Comparison of ENCODE assay signal across 8 cellular contexts in genomic region chr6:150865406-150866146, GRCh38. TPM values are rescaled to one million over a fixed set of nuclear protein-coding genes. Genes with fewer than 3 reads are reported as not detected.
DNase-seq lines count a peak whose midpoint lies in the region; ATAC-seq and TF ChIP-seq lines count a peak whose summit lies in the region.

Gene MTHFD1L, plus strand, starts transcription at chr6:150865702. Its CDS starts 121 bp downstream, at chr6:150865823.

- H3K27me3 Mint-ChIP-seq in GM23338 (ENCODE audit: insufficient read depth, low read depth, poor library complexity) = peaks cover 8% of the 10 kb centered on the region

- H3K4me3 ChIP-seq in GM06990 (replicated peaks; ENCODE audit: low read depth, low read length) (peak within 1 kb of the TSS; percentile 76), GM23338 (peak within 1 kb of the TSS; percentile 74), uterus (peak within 1 kb of the TSS; percentile 51 to 68)

- H3K4me1 ChIP-seq in GM23338 (ENCODE audit: insufficient read depth) = no peaks in the 10 kb centered on the region; the same call in 1 of the 2 replicates
- no peaks in the 10 kb centered on the region for H3K4me1 ChIP-seq in uterus

- DNase-seq in GM06990 (ENCODE audit: extremely low read depth, insufficient read length) = peak; percentile 86
- peak; percentile 87 for DNase-seq in GM23338 (ENCODE audit: low spot score)
- DNase-seq in LHCN-M2 (ENCODE audit: low read depth) = peak; percentile 82
- peak; percentile 69 for DNase-seq in amniotic stem cell (lab: John Stamatoyannopoulos, UW)
- DNase-seq in left ventricle myocardium superior = peak; percentile 83
- no peak for DNase-seq in pulmonary artery endothelial cell (ENCODE audit: low read depth, low spot score)
- DNase-seq in uterus = peak; percentile 59 to 75

- peak; percentile 63 for ATAC-seq in GM23338
- ATAC-seq in left ventricle myocardium superior = peak; percentile 70

- H3K36me3 Mint-ChIP-seq in GM23338 (ENCODE audit: low read depth) = peaks cover 18% of the 10 kb centered on the region

- H3K27me3 ChIP-seq in GM06990 (replicated peaks; ENCODE audit: control insufficient read depth, insufficient read depth, low read length) = no peaks in the 10 kb centered on the region
- no peaks in the 10 kb centered on the region for H3K27me3 ChIP-seq in GM23338 (ENCODE audit: insufficient read depth)
- no peaks in the 10 kb centered on the region for H3K27me3 ChIP-seq in uterus

- H3K27ac ChIP-seq in GM23338 (ENCODE audit: low read depth) = peak within 1 kb of the TSS; percentile 98
- H3K27ac ChIP-seq in uterus = peak within 1 kb of the TSS; percentile 80 to 87

- H3K4me3 Mint-ChIP-seq in GM23338 = peak within 1 kb of the TSS; percentile 94

- peak within 1 kb of the TSS; percentile 99 for H3K27ac Mint-ChIP-seq in GM23338

- H3K36me3 ChIP-seq in GM06990 (ENCODE audit: control insufficient read depth, insufficient read depth, low read length) = no peaks in the 10 kb centered on the region
- H3K36me3 ChIP-seq in GM23338 (ENCODE audit: insufficient read depth) = 0 out of 2 replicates have a peak, but pooled peaks cover 4% of the 10 kb centered on the region
- no peaks in the 10 kb centered on the region for H3K36me3 ChIP-seq in uterus

- H3F3A ChIP-seq in GM23338 (replicated peaks; ENCODE audit: low read depth) = 0 out of 2 replicates have a peak, but pooled peaks cover 5% of the 10 kb centered on the region

- H3K9me3 Mint-ChIP-seq in GM23338 = no peaks in the 10 kb centered on the region

- peak; percentile 57 for TF ChIP-seq CTCF in GM06990 (IDR thresholded peaks at IDR 0.05; ENCODE audit: insufficient read depth, low read length, poor library complexity, severe bottlenecking)
- TF ChIP-seq CTCF in GM23338 (conservative IDR thresholded peaks at IDR 0.05; ENCODE audit: low read depth in 2 of 2) = peak; percentile 38 to 72; a peak in 2 of 4 replicates
- peak; percentile 35 to 61 (median 57) for TF ChIP-seq CTCF in uterus (IDR thresholded peaks at IDR 0.05)

- peak within 1 kb of the TSS; percentile 96 for H2AFZ ChIP-seq in GM23338

- H3K4me1 Mint-ChIP-seq in GM23338 = peaks cover 12% of the 10 kb centered on the region; the same call in 2 of the 3 replicates

- H3K9me3 ChIP-seq in uterus = no peaks in the 10 kb centered on the region

- H3K79me2 ChIP-seq in GM23338 (replicated peaks; ENCODE audit: insufficient read depth) = peaks cover 40% of the 10 kb centered on the region

- peaks cover 4% of the 10 kb centered on the region; the same call in 1 of the 2 replicates for H4K20me1 ChIP-seq in GM23338 (replicated peaks; ENCODE audit: insufficient read depth)

- H3K4me2 ChIP-seq in GM23338 = peak within 1 kb of the TSS; percentile 98

- no peaks in the 10 kb centered on the region for H3K9me2 ChIP-seq in GM23338 (ENCODE audit: insufficient read depth)

- peak in 1 of 2 donors; percentile 45 for TF ChIP-seq POLR2A in uterus (IDR thresholded peaks at IDR 0.05)

- intact Hi-C loops in T-helper 1 cell treated with Interleukin-12 subunit alpha and Interleukin-12 subunit beta and Interleukin-4 antibody, amounts not matched to agents 30 ng/mL and 1 ng/mL, for 36 hours (cut with micrococcal nuclease) = loop anchor here (1.0 to 10.0 kb wide), 8 partner anchors 48 to 1436 kb away; partner anchors contain the start of genes KATNA1, PPIL4, RMND1 and ULBP3
- intact Hi-C loops in left ventricle myocardium superior (cut with micrococcal nuclease) = no loop called here
- intact Hi-C loops in uterus (cut with DNase I; ENCODE audit: low total_unique reads) = no loop called here

TF ChIP-seq in GM23338, 12 proteins besides CTCF, POLR2A, EP300 and RAD21:
- TF ChIP-seq JUNB (IDR thresholded peaks at IDR 0.05; ENCODE audit: unreplicated experiment) = no peak
- TF ChIP-seq ZNF331 (CRISPR knock-in tag; IDR thresholded peaks at IDR 0.05; ENCODE audit: low read depth) = no peak
- TF ChIP-seq POLR2AphosphoS5 (IDR thresholded peaks at IDR 0.05; ENCODE audit: low read depth) = peak; percentile 76
- peak; percentile 91 for TF ChIP-seq CREB1 (CRISPR knock-in tag; IDR thresholded peaks at IDR 0.05; ENCODE audit: low read depth)
- no peak for TF ChIP-seq ETS1 (IDR thresholded peaks at IDR 0.05)
- TF ChIP-seq STAT1 (IDR thresholded peaks at IDR 0.05; ENCODE audit: unreplicated experiment) = no peak
TF ChIP-seq in GM23338: peak in this region for 2.

RNA-seq across cellular contexts. Expression of gene MTHFD1L, which starts in this region (rescaled TPM):
- total RNA-seq in GM23338 (2014; rRNA removed; shearing (Covaris generic)) = 66.8 and 75.5 TPM in 2 replicates
- 49.3 and 53.2 TPM in 2 replicates for polyA plus RNA-seq in GM23338 (2016; fragmentation: Nextera tagmentation; extraction: Ambion mirVana)
- total RNA-seq in LHCN-M2 (2014; rRNA removed) (35.9 and 38.1 TPM in 2 replicates), left ventricle myocardium superior (2.4 TPM), pulmonary artery endothelial cell (48.5 and 69.3 TPM in 2 replicates), uterus (10 to 100 TPM in 3 of 4 donors, 1 to 10 TPM in 1; 4.1 to 19.9 (median 16.6) TPM)
- polyA plus RNA-seq in LHCN-M2 (2012) = 36.9 TPM
- 49.2 and 51.7 TPM in 2 replicates for total RNA-seq in T-helper 1 cell treated with Interleukin-12 subunit alpha and Interleukin-12 subunit beta and Interleukin-4 antibody, amounts not matched to agents 30 ng/mL and 1 ng/mL, for 36 hours
